In genomic region chr12:113184900-113185179, GRCh38 we compare ENCODE assay signal across 8 cellular contexts. TPM values are rescaled to one million over a fixed set of nuclear protein-coding genes. Genes with fewer than 3 reads are reported as not detected.
DNase-seq lines count a peak whose midpoint lies in the region; ATAC-seq, FAIRE-seq and TF ChIP-seq lines count a peak whose summit lies in the region.

No MANE protein-coding gene starts in this region.

- no peaks in the 10 kb centered on the region for H3K27me3 ChIP-seq in keratinocyte (ENCODE audit: control insufficient read depth, extremely low read depth, insufficient read depth, low read length)

- H3K9me3 ChIP-seq in keratinocyte (ENCODE audit: control insufficient read depth, low read depth, low read length) = no peaks in the 10 kb centered on the region

- peak; percentile 96 for DNase-seq in ACHN
- DNase-seq in NCI-H2227 treated with DMSO at 0.1 percent for 48 hours (lab: John Stamatoyannopoulos, UW) = peak; percentile 78
- peak; percentile 68 to 74 (median 70) for DNase-seq in activated CD4-positive, CD25-positive, alpha-beta regulatory T cell (lab: John Stamatoyannopoulos, UW)
- peak in 59 of 61 donors; percentile 25 to 91 (median 78) for DNase-seq in caudate nucleus (lab: John Stamatoyannopoulos, UW)
- DNase-seq in keratinocyte (ENCODE audit: low read depth, low spot score) = peak; percentile 58
- DNase-seq in stimulated activated CD4-positive, alpha-beta T cell treated with anti-CD3 and anti-CD28 coated beads, Interleukin-12 subunit alpha, Interleukin-12 subunit beta, amount 100 ng/mL, for 48 hours (ENCODE audit: low read depth in 2 of 3, low spot score in 1 of 3) = peak; percentile 77 to 84 (median 83)

- H3K4me1 ChIP-seq in keratinocyte (ENCODE audit: control insufficient read depth, extremely low read depth, insufficient read depth, low read length) = peaks cover 14% of the 10 kb centered on the region

- H3K4me2 ChIP-seq in keratinocyte (ENCODE audit: control insufficient read depth, extremely low read depth, insufficient read depth, low read depth, low read length) = peak overlapping the region; percentile 96

- no peaks in the 10 kb centered on the region for H4K20me1 ChIP-seq in keratinocyte (ENCODE audit: control insufficient read depth, extremely low read depth, insufficient read depth, low read length)

- dilution Hi-C loops in keratinocyte (cut with MboI; ENCODE audit: extremely low pct_ligation_motif_present, low sequenced_read_pairs) = no loop called here

- FAIRE-seq in keratinocyte (lab: Jason Lieb, UNC) = no peak

- H3K9ac ChIP-seq in keratinocyte (ENCODE audit: control insufficient read depth, extremely low read depth, insufficient read depth, low read length) = peak overlapping the region; percentile 98

- H3K27ac ChIP-seq in caudate nucleus (ENCODE audit: low read depth, low read length) (peak overlapping the region; percentile 99), keratinocyte (ENCODE audit: control insufficient read depth, insufficient read depth, low read length) (peak overlapping the region; percentile 95)

- H3K9me1 ChIP-seq in keratinocyte (ENCODE audit: control insufficient read depth, extremely low read depth, insufficient read depth, low read length) = peaks cover 5% of the 10 kb centered on the region

- H3K79me2 ChIP-seq in keratinocyte (ENCODE audit: control insufficient read depth, insufficient read depth, low read length) = peaks cover 51% of the 10 kb centered on the region

- peak overlapping the region; percentile 89 for H2AFZ ChIP-seq in keratinocyte (ENCODE audit: control insufficient read depth, low read length)

- TF ChIP-seq CTCF in keratinocyte (optimal IDR thresholded peaks at IDR 0.05 in 1 of 3, IDR thresholded peaks at IDR 0.05 in 1 of 3, conservative IDR thresholded peaks at IDR 0.05 in 1 of 3; ENCODE audit: extremely low read depth in 1 of 3, insufficient read depth in 2 of 3, low read length in 3 of 3) = no peak

- in situ Hi-C loops in ACHN (cut with HindIII; ENCODE audit: low pct_ligation_motif_present, low pct_unique_long_range_greater_than_20kb, low sequenced_read_pairs) = no loop called here

- peak overlapping the region; percentile 77 to 91 (median 87) for H3K4me3 ChIP-seq in keratinocyte (ENCODE audit: control insufficient read depth in 2 of 3, extremely low read depth in 1 of 3, insufficient read depth in 2 of 3, low read depth in 1 of 3, low read length in 3 of 3)

- H3K36me3 ChIP-seq in keratinocyte (ENCODE audit: control insufficient read depth in 2 of 2, extremely low read depth in 1 of 2, insufficient read depth in 2 of 2, low read length in 2 of 2) = peaks cover 8 to 20% of the 10 kb centered on the region in 2 experiments

- ATAC-seq in GM18867 (IDR thresholded peaks at IDR 0.05; ENCODE audit: unreplicated experiment) = peak; percentile 71
- ATAC-seq in HG03103 (IDR thresholded peaks at IDR 0.05; ENCODE audit: low read depth, unreplicated experiment) = peak; percentile 72

RNA-seq across cellular contexts. Expression of gene DDX54, which starts 0.4 kb away (rescaled TPM):
- polyA plus RNA-seq in keratinocyte = 42.1 to 47.3 TPM (median 44.6 TPM) in 3 replicates
- 140 TPM for polyA plus RNA-seq in keratinocyte (2011; ENCODE audit: low read depth)
- polyA plus RNA-seq in keratinocyte (2011; cell fraction: cytosol; rRNA removed) = 27.7 and 54.7 TPM in 2 replicates
- polyA plus RNA-seq in keratinocyte (2011; cell fraction: nucleus; rRNA removed) = 61.3 and 74.7 TPM in 2 replicates
- 28.7 and 46.8 TPM in 2 replicates for polyA plus RNA-seq in keratinocyte (2012; ENCODE audit: low replicate concordance)
- polyA minus RNA-seq in keratinocyte = 38.0 to 74.1 TPM (median 38.7 TPM) in 3 replicates
- 35.7 TPM for polyA minus RNA-seq in keratinocyte (2011; cell fraction: cytosol; rRNA and poly(A)+ RNA removed)
- polyA minus RNA-seq in keratinocyte (2011; cell fraction: nucleus; rRNA and poly(A)+ RNA removed) = 22.9 and 31.4 TPM in 2 replicates

RNA-seq across cellular contexts. Expression of gene RITA1, which starts 0.7 kb away (rescaled TPM):
- 11.8 to 14.5 TPM (median 14.5 TPM) in 3 replicates for polyA plus RNA-seq in keratinocyte
- polyA plus RNA-seq in keratinocyte (2011; ENCODE audit: low read depth) = 3.5 TPM
- 10.5 and 16.6 TPM in 2 replicates for polyA plus RNA-seq in keratinocyte (2011; cell fraction: cytosol; rRNA removed)
- polyA plus RNA-seq in keratinocyte (2011; cell fraction: nucleus; rRNA removed) = 5.8 and 7.6 TPM in 2 replicates
- polyA plus RNA-seq in keratinocyte (2012; ENCODE audit: low replicate concordance) = 9.1 and 16.3 TPM in 2 replicates
- 8.0 to 9.3 TPM (median 8.6 TPM) in 3 replicates for polyA minus RNA-seq in keratinocyte
- 20.1 TPM for polyA minus RNA-seq in keratinocyte (2011; cell fraction: cytosol; rRNA and poly(A)+ RNA removed)
- 4.2 and 4.8 TPM in 2 replicates for polyA minus RNA-seq in keratinocyte (2011; cell fraction: nucleus; rRNA and poly(A)+ RNA removed)

RNA-seq across cellular contexts. Expression of gene CFAP73, which starts 35.3 kb away (rescaled TPM):
- polyA plus RNA-seq in keratinocyte = not detected in 3 replicates
- not detected for polyA plus RNA-seq in keratinocyte (2011; ENCODE audit: low read depth)
- polyA plus RNA-seq in keratinocyte (2011; cell fraction: cytosol; rRNA removed) = not detected in 2 replicates
- polyA plus RNA-seq in keratinocyte (2011; cell fraction: nucleus; rRNA removed) = not detected in 2 replicates
- not detected in 2 replicates for polyA plus RNA-seq in keratinocyte (2012; ENCODE audit: low replicate concordance)
- not detected in 3 replicates for polyA minus RNA-seq in keratinocyte
- polyA minus RNA-seq in keratinocyte (2011; cell fraction: cytosol; rRNA and poly(A)+ RNA removed) = not detected
- not detected in 2 replicates for polyA minus RNA-seq in keratinocyte (2011; cell fraction: nucleus; rRNA and poly(A)+ RNA removed)

RNA-seq across cellular contexts. Expression of gene TPCN1, which starts 36.4 kb away (rescaled TPM):
- polyA plus RNA-seq in keratinocyte = 6.8 to 13.9 TPM (median 8.0 TPM) in 3 replicates
- 5.1 TPM for polyA plus RNA-seq in keratinocyte (2011; ENCODE audit: low read depth)
- 4.0 and 5.0 TPM in 2 replicates for polyA plus RNA-seq in keratinocyte (2011; cell fraction: cytosol; rRNA removed)
- 33.9 and 38.8 TPM in 2 replicates for polyA plus RNA-seq in keratinocyte (2011; cell fraction: nucleus; rRNA removed)
- polyA plus RNA-seq in keratinocyte (2012; ENCODE audit: low replicate concordance) = 11.8 and 13.3 TPM in 2 replicates
- 11.1 to 34.4 TPM (median 17.2 TPM) in 3 replicates for polyA minus RNA-seq in keratinocyte
- polyA minus RNA-seq in keratinocyte (2011; cell fraction: cytosol; rRNA and poly(A)+ RNA removed) = 12.3 TPM
- 28.4 and 32.3 TPM in 2 replicates for polyA minus RNA-seq in keratinocyte (2011; cell fraction: nucleus; rRNA and poly(A)+ RNA removed)

RNA-seq across cellular contexts. Expression of gene RASAL1, which starts 49.3 kb away (rescaled TPM):
- 0.05 to 0.17 TPM (median 0.06 TPM) in 3 replicates for polyA plus RNA-seq in keratinocyte
- 3.0 TPM for polyA plus RNA-seq in keratinocyte (2011; ENCODE audit: low read depth)
- 0.06 and 0.13 TPM in 2 replicates for polyA plus RNA-seq in keratinocyte (2011; cell fraction: cytosol; rRNA removed)
- 0.28 and 0.62 TPM in 2 replicates for polyA plus RNA-seq in keratinocyte (2011; cell fraction: nucleus; rRNA removed)
- 0.05 and 4.5 TPM in 2 replicates for polyA plus RNA-seq in keratinocyte (2012; ENCODE audit: low replicate concordance)
- 0.10 to 0.33 TPM in 2 of 3 replicates, not detected in the other for polyA minus RNA-seq in keratinocyte
- polyA minus RNA-seq in keratinocyte (2011; cell fraction: cytosol; rRNA and poly(A)+ RNA removed) = not detected
- polyA minus RNA-seq in keratinocyte (2011; cell fraction: nucleus; rRNA and poly(A)+ RNA removed) = 0.31 and 0.84 TPM in 2 replicates

Comparison
In these comparisons a context has a peak if more than half of its experiments do, and no peak if none do; other contexts are left out.
1. Peak in every context shown above with its lines: DNase-seq, ATAC-seq, H3K4me3 ChIP-seq and H3K27ac ChIP-seq.